22 cellular contexts compared by ENCODE assay signal in the genomic region with DNA sequence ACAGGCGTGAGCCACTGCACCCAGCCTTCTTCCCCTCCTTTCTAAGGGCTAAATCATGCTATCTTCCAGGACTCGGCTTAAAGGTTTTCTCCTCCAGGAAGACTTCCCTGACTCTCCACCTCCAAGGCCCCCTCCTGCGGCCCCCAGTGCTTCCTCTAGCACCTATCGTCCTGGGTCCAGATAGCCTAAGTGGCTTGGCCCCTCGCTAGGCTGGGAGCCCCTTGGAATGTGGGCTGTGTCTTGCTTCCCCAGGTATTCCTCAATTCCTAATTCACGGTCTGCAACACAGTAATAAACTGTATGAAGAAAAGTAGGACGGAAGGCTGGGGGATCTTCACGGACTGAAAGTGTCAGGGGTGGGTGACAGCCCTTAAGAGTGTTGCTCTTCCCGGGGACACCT. TPM values are rescaled to one million over a fixed set of nuclear protein-coding genes. Genes with fewer than 3 reads are reported as not detected.
A peak's percentile ranks its signal among the peaks of the same experiment; 100 is the strongest.
DNase-seq lines count a peak whose midpoint lies in the region; ATAC-seq and TF ChIP-seq lines count a peak whose summit lies in the region.
"Had no signal": no experiment of that assay in that cellular context is flagged by ENCODE, and none has a peak within 500 bp of the region (broad histone marks: within the 10 kb centered on the region; RNA-seq: fewer than 3 reads in every experiment).

No MANE protein-coding gene starts in this region.

- H3K14ac ChIP-seq in mesenchymal stem cell (ENCODE audit: low read length in 2 of 2): no peak overlapping the region

- no peaks in the 10 kb centered on the region for H3K27me3 Mint-ChIP-seq in activated CD4-positive, alpha-beta T cell treated with anti-CD3 and anti-CD28 coated beads, Interleukin-2, amount 10 ng/mL, durations not matched to agents 24 days and 14 days
- no peaks in the 10 kb centered on the region for H3K27me3 Mint-ChIP-seq in CD8-positive, alpha-beta T cell (ENCODE audit: low read depth)
- no peaks in the 10 kb centered on the region for H3K27me3 Mint-ChIP-seq in activated T-helper 1 cell treated with anti-CD3 and anti-CD28 coated beads, Interleukin-12 subunit alpha, Interleukin-12 subunit beta, Interleukin-2, Interleukin-4 antibody, amounts not matched to agents 30 ng/mL and 10 ng/mL and 1 ng/mL, durations not matched to agents 14 hours and 24 hours and 36 hours (ENCODE audit: insufficient read depth)

- peaks cover 64% of the 10 kb centered on the region for H3K4me1 ChIP-seq in CD8-positive, alpha-beta T cell (ENCODE audit: insufficient read depth, low read length)
- H3K4me1 ChIP-seq in mesenchymal stem cell (ENCODE audit: control insufficient read depth, insufficient read depth, low read depth, low read length): peaks cover 8% of the 10 kb centered on the region

- H2BK12ac ChIP-seq in mesenchymal stem cell (ENCODE audit: low read length in 2 of 2): no peak overlapping the region

- no peak overlapping the region for H3K4ac ChIP-seq in mesenchymal stem cell (ENCODE audit: low read depth in 1 of 2, low read length in 2 of 2)

- POLR2A ChIA-PET in CD8-positive, alpha-beta T cell (lab: Charles Lee): interaction anchor here (4.7 kb wide), 1 partner anchor 35 kb away, joined by 34 read pairs; a partner anchor contains a TSS

- H3K23ac ChIP-seq in mesenchymal stem cell (ENCODE audit: low read length in 2 of 2): no peak overlapping the region

- ATAC-seq in CD8-positive, alpha-beta T cell: no peak
- ATAC-seq in HG03139 (IDR thresholded peaks at IDR 0.05; ENCODE audit: unreplicated experiment): no peak
- ATAC-seq: heart left ventricle, left colon had no signal

- DNase-seq in activated CD4-positive, alpha-beta T cell treated with anti-CD3 and anti-CD28 coated beads, Interleukin-2, amount 10 ng/mL, durations not matched to agents 24 days and 14 days: peak; percentile 57
- no peak for DNase-seq in activated CD4-positive, alpha-beta T cell treated with anti-CD3 and anti-CD28 coated beads for 4 hours
- DNase-seq in CD8-positive, alpha-beta T cell: no peak
- DNase-seq in activated T-helper 1 cell treated with anti-CD3 and anti-CD28 coated beads, Interleukin-12 subunit alpha, Interleukin-12 subunit beta, Interleukin-2, Interleukin-4 antibody, amounts not matched to agents 30 ng/mL and 10 ng/mL and 1 ng/mL, durations not matched to agents 14 hours and 24 hours and 36 hours (ENCODE audit: low spot score): no peak
- no peak for DNase-seq in mesenchymal stem cell
- no peak for DNase-seq in central memory CD4-positive, alpha-beta T cell
- DNase-seq in NCI-H446 (lab: John Stamatoyannopoulos, UW): no peak
- DNase-seq: AML-193; effector CD8-positive, alpha-beta T cell; heart left ventricle; Kasumi-1; left colon; MV-4-11; NCI-H1694; NCI-H2171 treated with DMSO at 0.1 percent for 48 hours; NCI-H526 treated with DMSO at 0.1 percent for 48 hours; nucleus accumbens had no signal

- no peak overlapping the region for H3K27ac ChIP-seq in CD8-positive, alpha-beta T cell (ENCODE audit: low read depth, low read length)
- H3K27ac ChIP-seq in mesenchymal stem cell (ENCODE audit: low read length, poor library complexity, severe bottlenecking): no peak overlapping the region
- H3K27ac ChIP-seq: adrenal gland, Peyer's patch, upper lobe of left lung had no signal

- no peak overlapping the region for H3K4me3 ChIP-seq in CD8-positive, alpha-beta T cell (ENCODE audit: low read depth, low read length)
- H3K4me3 ChIP-seq in mesenchymal stem cell (ENCODE audit: insufficient read depth in 1 of 2, low read depth in 1 of 2, low read length in 2 of 2): no peak overlapping the region
- H3K4me3 ChIP-seq: adrenal gland, heart left ventricle, Peyer's patch, upper lobe of left lung had no signal

- intact Hi-C loops in activated CD4-positive, alpha-beta T cell treated with anti-CD3 and anti-CD28 coated beads, Interleukin-2, amount 10 ng/mL, durations not matched to agents 24 days and 14 days (cut with micrococcal nuclease): loop anchor here (5.0 kb wide), 1 partner anchor 319 kb away; a partner anchor contains a TSS
- intact Hi-C loops in CD8-positive, alpha-beta T cell (cut with DNase I, micrococcal nuclease): no loop called here
- intact Hi-C loops in activated T-helper 1 cell treated with anti-CD3 and anti-CD28 coated beads, Interleukin-12 subunit alpha, Interleukin-12 subunit beta, Interleukin-2, Interleukin-4 antibody, amounts not matched to agents 30 ng/mL and 10 ng/mL and 1 ng/mL, durations not matched to agents 14 hours and 24 hours and 36 hours (cut with micrococcal nuclease): loop anchor here (5.0 kb wide), 1 partner anchor 449 kb away; no protein-coding TSS in a partner anchor

- 94% methylated on average over 9 of the region's 9 CpGs for WGBS in mesenchymal stem cell

- H2AFZ ChIP-seq in mesenchymal stem cell (ENCODE audit: low read depth, low read length): no peak overlapping the region

- no peak for TF ChIP-seq CTCF in CD8-positive, alpha-beta T cell (IDR thresholded peaks at IDR 0.05)

- H3K27ac Mint-ChIP-seq in activated CD4-positive, alpha-beta T cell treated with anti-CD3 and anti-CD28 coated beads, Interleukin-2, amount 10 ng/mL, durations not matched to agents 24 days and 14 days: peak overlapping the region; percentile 54
- H3K27ac Mint-ChIP-seq in CD8-positive, alpha-beta T cell: peak overlapping the region; percentile 34
- H3K27ac Mint-ChIP-seq in activated T-helper 1 cell treated with anti-CD3 and anti-CD28 coated beads, Interleukin-12 subunit alpha, Interleukin-12 subunit beta, Interleukin-2, Interleukin-4 antibody, amounts not matched to agents 30 ng/mL and 10 ng/mL and 1 ng/mL, durations not matched to agents 14 hours and 24 hours and 36 hours: peak overlapping the region; percentile 19
- H3K27ac Mint-ChIP-seq: memory B cell had no signal

- H4K8ac ChIP-seq in mesenchymal stem cell (ENCODE audit: low read length): no peak overlapping the region

- no peak overlapping the region for H2BK5ac ChIP-seq in mesenchymal stem cell (ENCODE audit: low read depth, low read length, poor library complexity, severe bottlenecking)

- no peak overlapping the region for H3K18ac ChIP-seq in mesenchymal stem cell (ENCODE audit: low read depth in 1 of 2, low read length in 2 of 2)

- no peaks in the 10 kb centered on the region for H3K79me1 ChIP-seq in mesenchymal stem cell (replicated peaks; ENCODE audit: low read length, poor library complexity, severe bottlenecking)

- no peaks in the 10 kb centered on the region for H3K27me3 ChIP-seq in CD8-positive, alpha-beta T cell (ENCODE audit: insufficient read depth, low read length)
- H3K27me3 ChIP-seq in mesenchymal stem cell (ENCODE audit: control insufficient read depth in 1 of 2, insufficient read depth in 1 of 2, low read length in 2 of 2): peaks cover 4 to 5% of the 10 kb centered on the region in 2 experiments
- H3K27me3 ChIP-seq: adrenal gland, heart left ventricle, Peyer's patch, upper lobe of left lung had no signal

- H2BK120ac ChIP-seq in mesenchymal stem cell (ENCODE audit: low read depth, low read length): no peak overlapping the region

- H4K91ac ChIP-seq in mesenchymal stem cell (ENCODE audit: low read length): no peak overlapping the region

- no peaks in the 10 kb centered on the region for H3K9me3 Mint-ChIP-seq in activated CD4-positive, alpha-beta T cell treated with anti-CD3 and anti-CD28 coated beads, Interleukin-2, amount 10 ng/mL, durations not matched to agents 24 days and 14 days
- no peaks in the 10 kb centered on the region for H3K9me3 Mint-ChIP-seq in CD8-positive, alpha-beta T cell
- H3K9me3 Mint-ChIP-seq in activated T-helper 1 cell treated with anti-CD3 and anti-CD28 coated beads, Interleukin-12 subunit alpha, Interleukin-12 subunit beta, Interleukin-2, Interleukin-4 antibody, amounts not matched to agents 30 ng/mL and 10 ng/mL and 1 ng/mL, durations not matched to agents 14 hours and 24 hours and 36 hours: no peaks in the 10 kb centered on the region
- H3K9me3 Mint-ChIP-seq: memory B cell had no signal

- H2BK15ac ChIP-seq in mesenchymal stem cell (ENCODE audit: low read depth, poor library complexity, severe bottlenecking): peak overlapping the region; percentile 12

- no peaks in the 10 kb centered on the region for H3K36me3 ChIP-seq in CD8-positive, alpha-beta T cell (ENCODE audit: insufficient read depth, low read length)
- no peaks in the 10 kb centered on the region for H3K36me3 ChIP-seq in mesenchymal stem cell (ENCODE audit: control insufficient read depth in 1 of 2, insufficient read depth in 2 of 2, low read depth in 1 of 2, low read length in 2 of 2)
- H3K36me3 ChIP-seq: adrenal gland, heart left ventricle, Peyer's patch, upper lobe of left lung had no signal

- no peak overlapping the region for H3K9ac ChIP-seq in mesenchymal stem cell (ENCODE audit: low read length)

- H3K36me3 Mint-ChIP-seq in activated CD4-positive, alpha-beta T cell treated with anti-CD3 and anti-CD28 coated beads, Interleukin-2, amount 10 ng/mL, durations not matched to agents 24 days and 14 days (ENCODE audit: low read depth): peaks cover 2% of the 10 kb centered on the region
- no peaks in the 10 kb centered on the region for H3K36me3 Mint-ChIP-seq in CD8-positive, alpha-beta T cell
- H3K36me3 Mint-ChIP-seq in activated T-helper 1 cell treated with anti-CD3 and anti-CD28 coated beads, Interleukin-12 subunit alpha, Interleukin-12 subunit beta, Interleukin-2, Interleukin-4 antibody, amounts not matched to agents 30 ng/mL and 10 ng/mL and 1 ng/mL, durations not matched to agents 14 hours and 24 hours and 36 hours (ENCODE audit: low read depth): peaks cover 5% of the 10 kb centered on the region
- H3K36me3 Mint-ChIP-seq: memory B cell had no signal

- H3K4me1 Mint-ChIP-seq in activated CD4-positive, alpha-beta T cell treated with anti-CD3 and anti-CD28 coated beads, Interleukin-2, amount 10 ng/mL, durations not matched to agents 24 days and 14 days: peaks cover 65% of the 10 kb centered on the region
- peaks cover 63% of the 10 kb centered on the region for H3K4me1 Mint-ChIP-seq in CD8-positive, alpha-beta T cell (ENCODE audit: low read depth)
- H3K4me1 Mint-ChIP-seq in activated T-helper 1 cell treated with anti-CD3 and anti-CD28 coated beads, Interleukin-12 subunit alpha, Interleukin-12 subunit beta, Interleukin-2, Interleukin-4 antibody, amounts not matched to agents 30 ng/mL and 10 ng/mL and 1 ng/mL, durations not matched to agents 14 hours and 24 hours and 36 hours (ENCODE audit: low read depth): peaks cover 70% of the 10 kb centered on the region

- no peak overlapping the region for H2AK5ac ChIP-seq in mesenchymal stem cell (ENCODE audit: low read length, severe bottlenecking)

- H3K4me3 Mint-ChIP-seq in activated CD4-positive, alpha-beta T cell treated with anti-CD3 and anti-CD28 coated beads, Interleukin-2, amount 10 ng/mL, durations not matched to agents 24 days and 14 days: no peak overlapping the region
- H3K4me3 Mint-ChIP-seq in CD8-positive, alpha-beta T cell: no peak overlapping the region
- no peak overlapping the region for H3K4me3 Mint-ChIP-seq in activated T-helper 1 cell treated with anti-CD3 and anti-CD28 coated beads, Interleukin-12 subunit alpha, Interleukin-12 subunit beta, Interleukin-2, Interleukin-4 antibody, amounts not matched to agents 30 ng/mL and 10 ng/mL and 1 ng/mL, durations not matched to agents 14 hours and 24 hours and 36 hours
- H3K4me3 Mint-ChIP-seq: memory B cell had no signal

- CTCF ChIA-PET in CD8-positive, alpha-beta T cell (lab: Charles Lee): interaction anchor here (0.7 to 17.8 kb wide), 10 partner anchors 12 to 1495 kb away, joined by 3 to 785 read pairs (median 10); a partner anchor contains a TSS

- H3K9me3 ChIP-seq in CD8-positive, alpha-beta T cell (ENCODE audit: low read length): no peaks in the 10 kb centered on the region
- no peaks in the 10 kb centered on the region for H3K9me3 ChIP-seq in mesenchymal stem cell (ENCODE audit: control insufficient read depth, low read length)
- H3K9me3 ChIP-seq: adrenal gland, heart left ventricle, Peyer's patch, upper lobe of left lung had no signal

- no peak overlapping the region for H3K4me2 ChIP-seq in mesenchymal stem cell (ENCODE audit: low read length, poor library complexity, severe bottlenecking)

RNA-seq across cellular contexts. Expression of a gene that starts 36.7 kb away (rescaled TPM):
- total RNA-seq in activated CD4-positive, alpha-beta T cell treated with anti-CD3 and anti-CD28 coated beads, Interleukin-2, amount 10 ng/mL, durations not matched to agents 24 days and 14 days: 153 and 158 TPM in 2 replicates
- 100 to 1,000 TPM; 125 TPM for total RNA-seq in CD8-positive, alpha-beta T cell
- 182 and 192 TPM in 2 replicates for total RNA-seq in activated T-helper 1 cell treated with anti-CD3 and anti-CD28 coated beads, Interleukin-12 subunit alpha, Interleukin-12 subunit beta, Interleukin-2, Interleukin-4 antibody, amounts not matched to agents 30 ng/mL and 10 ng/mL and 1 ng/mL, durations not matched to agents 14 hours and 24 hours and 36 hours
- 14.5 TPM for polyA plus RNA-seq in mesenchymal stem cell (2013, experiment 1 of 2)
- polyA plus RNA-seq in mesenchymal stem cell (2013, experiment 2 of 2): 13.6 TPM

RNA-seq across cellular contexts. Expression of a gene that starts 50.9 kb away (rescaled TPM):
- 17.2 and 18.7 TPM in 2 replicates for total RNA-seq in activated CD4-positive, alpha-beta T cell treated with anti-CD3 and anti-CD28 coated beads, Interleukin-2, amount 10 ng/mL, durations not matched to agents 24 days and 14 days
- total RNA-seq in CD8-positive, alpha-beta T cell: 1 to 10 TPM; 6.7 to 6.8 TPM
- 20.8 and 21.2 TPM in 2 replicates for total RNA-seq in activated T-helper 1 cell treated with anti-CD3 and anti-CD28 coated beads, Interleukin-12 subunit alpha, Interleukin-12 subunit beta, Interleukin-2, Interleukin-4 antibody, amounts not matched to agents 30 ng/mL and 10 ng/mL and 1 ng/mL, durations not matched to agents 14 hours and 24 hours and 36 hours
- polyA plus RNA-seq in mesenchymal stem cell (2013, experiment 1 of 2): 7.1 TPM
- 7.1 TPM for polyA plus RNA-seq in mesenchymal stem cell (2013, experiment 2 of 2)

RNA-seq across cellular contexts. Expression of a gene that starts 51.3 kb away (rescaled TPM):
- total RNA-seq in activated CD4-positive, alpha-beta T cell treated with anti-CD3 and anti-CD28 coated beads, Interleukin-2, amount 10 ng/mL, durations not matched to agents 24 days and 14 days: 4.1 and 6.1 TPM in 2 replicates
- 1 to 10 TPM in 1 of 2 experiments, under 1 TPM in 1; 0.27 to 1.2 TPM for total RNA-seq in CD8-positive, alpha-beta T cell
- 7.7 and 9.9 TPM in 2 replicates for total RNA-seq in activated T-helper 1 cell treated with anti-CD3 and anti-CD28 coated beads, Interleukin-12 subunit alpha, Interleukin-12 subunit beta, Interleukin-2, Interleukin-4 antibody, amounts not matched to agents 30 ng/mL and 10 ng/mL and 1 ng/mL, durations not matched to agents 14 hours and 24 hours and 36 hours
- polyA plus RNA-seq in mesenchymal stem cell (2013, experiment 1 of 2): 2.0 TPM
- 2.5 TPM for polyA plus RNA-seq in mesenchymal stem cell (2013, experiment 2 of 2)

Comparison
In these comparisons a context has a peak if more than half of its experiments do, and no peak if none do; other contexts are left out.
1. intact Hi-C loops: an anchor here in activated CD4-positive, alpha-beta T cell treated with anti-CD3 and anti-CD28 coated beads, Interleukin-2, amount 10 ng/mL, durations not matched to agents 24 days and 14 days (5.0 kb wide) and activated T-helper 1 cell treated with anti-CD3 and anti-CD28 coated beads, Interleukin-12 subunit alpha, Interleukin-12 subunit beta, Interleukin-2, Interleukin-4 antibody, amounts not matched to agents 30 ng/mL and 10 ng/mL and 1 ng/mL, durations not matched to agents 14 hours and 24 hours and 36 hours (5.0 kb wide); none called in CD8-positive, alpha-beta T cell.